In genomic region chr10:6058677-6059475, GRCh38 we compare ENCODE assay signal across 16 cellular contexts. TPM values are rescaled to one million over a fixed set of nuclear protein-coding genes. Genes with fewer than 3 reads are reported as not detected.
A peak's percentile ranks its signal among the peaks of the same experiment; 100 is the strongest.
DNase-seq lines count a peak whose midpoint lies in the region; ATAC-seq lines count a peak whose summit lies in the region.
"Had no signal": no experiment of that assay in that cellular context is flagged by ENCODE, and none has a peak within 500 bp of the region (broad histone marks: within the 10 kb centered on the region; RNA-seq: fewer than 3 reads in every experiment).

No MANE protein-coding gene starts in this region.

- peak overlapping the region; percentile 99 for H3K27ac Mint-ChIP-seq in activated naive CD4-positive, alpha-beta T cell treated with anti-CD3 and anti-CD28 coated beads, Interleukin-2, amount 50 U/mL, for 24 hours
- peak overlapping the region; percentile 100 for H3K27ac Mint-ChIP-seq in activated T-cell treated with anti-CD3 and anti-CD28 coated beads, Interleukin-2, amount 50 U/mL, for 72 hours

- H3K4me1 Mint-ChIP-seq in activated naive CD4-positive, alpha-beta T cell treated with anti-CD3 and anti-CD28 coated beads, Interleukin-2, amount 50 U/mL, for 24 hours: peaks cover 64% of the 10 kb centered on the region
- peaks cover 58% of the 10 kb centered on the region for H3K4me1 Mint-ChIP-seq in activated T-cell treated with anti-CD3 and anti-CD28 coated beads, Interleukin-2, amount 50 U/mL, for 72 hours (ENCODE audit: low read depth)

- no peaks in the 10 kb centered on the region for H3K9me3 Mint-ChIP-seq in activated naive CD4-positive, alpha-beta T cell treated with anti-CD3 and anti-CD28 coated beads, Interleukin-2, amount 50 U/mL, for 24 hours
- no peaks in the 10 kb centered on the region for H3K9me3 Mint-ChIP-seq in activated T-cell treated with anti-CD3 and anti-CD28 coated beads, Interleukin-2, amount 50 U/mL, for 72 hours

- H3K4me3 Mint-ChIP-seq in activated naive CD4-positive, alpha-beta T cell treated with anti-CD3 and anti-CD28 coated beads, Interleukin-2, amount 50 U/mL, for 24 hours: peak overlapping the region; percentile 99
- H3K4me3 Mint-ChIP-seq in activated T-cell treated with anti-CD3 and anti-CD28 coated beads, Interleukin-2, amount 50 U/mL, for 72 hours: peak overlapping the region; percentile 97

- H3K27me3 Mint-ChIP-seq in activated naive CD4-positive, alpha-beta T cell treated with anti-CD3 and anti-CD28 coated beads, Interleukin-2, amount 50 U/mL, for 24 hours: no peaks in the 10 kb centered on the region
- H3K27me3 Mint-ChIP-seq in activated T-cell treated with anti-CD3 and anti-CD28 coated beads, Interleukin-2, amount 50 U/mL, for 72 hours (ENCODE audit: low read depth): no peaks in the 10 kb centered on the region

- ATAC-seq in HG02973 (IDR thresholded peaks at IDR 0.05; ENCODE audit: unreplicated experiment) (peak; percentile 39), GM21367 (IDR thresholded peaks at IDR 0.05; ENCODE audit: unreplicated experiment) (no peak), GM21723 (IDR thresholded peaks at IDR 0.05; ENCODE audit: unreplicated experiment) (no peak)
- ATAC-seq in activated T-cell treated with anti-CD3 and anti-CD28 coated beads, Interleukin-2, amount 50 U/mL, for 72 hours (replicated peaks in 1 of 2): peak; percentile 46 to 52
- peak; percentile 48 for ATAC-seq in stimulated activated naive CD8-positive, alpha-beta T cell treated with anti-CD3 and anti-CD28 coated beads, Interleukin-15, Interleukin-2, amounts not matched to agents 100 U/mL and 50 U/mL, for 24 hours

- H3K36me3 Mint-ChIP-seq in activated naive CD4-positive, alpha-beta T cell treated with anti-CD3 and anti-CD28 coated beads, Interleukin-2, amount 50 U/mL, for 24 hours: peaks cover 53% of the 10 kb centered on the region
- peaks cover 52 to 74% of the 10 kb centered on the region in 2 donors for H3K36me3 Mint-ChIP-seq in activated T-cell treated with anti-CD3 and anti-CD28 coated beads, Interleukin-2, amount 50 U/mL, for 72 hours (ENCODE audit: insufficient read depth in 2 of 2)

- DNase-seq in activated naive CD4-positive, alpha-beta T cell treated with Interleukin-2 at 50 U/mL for 16 hours: no peak
- DNase-seq in activated T-cell treated with anti-CD3 and anti-CD28 coated beads, Interleukin-2, amount 50 U/mL, for 72 hours: peak in 1 of 2 donors; percentile 25
- peak; percentile 36 for DNase-seq in stimulated activated naive CD8-positive, alpha-beta T cell treated with anti-CD3 and anti-CD28 coated beads, Interleukin-15, Interleukin-2, amounts not matched to agents 100 U/mL and 50 U/mL, for 24 hours
- DNase-seq in DMS114 treated with DMSO at 0.1 percent for 48 hours (lab: John Stamatoyannopoulos, UW; ENCODE audit: unreplicated experiment): no peak
- DNase-seq: central memory CD4-positive, alpha-beta T cell; GM23248; head of caudate nucleus; kidney glomerular epithelial cell; NCI-H187 treated with DMSO at 0.1 percent for 48 hours; NCI-H82; SHP77 had no signal

RNA-seq across cellular contexts. Expression of gene IL2RA, which starts 3.3 kb away (rescaled TPM):
- 1,000 to 10,000 TPM in 1 of 2 donors, 100 to 1,000 TPM in 1; 848 to 1,110 TPM for total RNA-seq in activated T-cell treated with anti-CD3 and anti-CD28 coated beads, Interleukin-2, amount 50 U/mL, for 72 hours
- total RNA-seq: GM23248, pulmonary artery endothelial cell had no signal

RNA-seq across cellular contexts. Expression of gene RBM17, which starts 30.0 kb away (rescaled TPM):
- 100 to 1,000 TPM; 156 to 200 TPM for total RNA-seq in activated T-cell treated with anti-CD3 and anti-CD28 coated beads, Interleukin-2, amount 50 U/mL, for 72 hours

Comparison
In these comparisons a context has a peak if more than half of its experiments do, and no peak if none do; other contexts are left out.
1. ATAC-seq: peak in HG02973 (single experiment), activated T-cell treated with anti-CD3 and anti-CD28 coated beads, Interleukin-2, amount 50 U/mL, for 72 hours (2 of 2) and stimulated activated naive CD8-positive, alpha-beta T cell treated with anti-CD3 and anti-CD28 coated beads, Interleukin-15, Interleukin-2, amounts not matched to agents 100 U/mL and 50 U/mL, for 24 hours (single experiment); none in GM21367 (single experiment) and GM21723 (single experiment).